ENCODE assay signal across 11 cellular contexts in genomic region chr18:22067109-22067508, GRCh38.
"Had no signal": no experiment of that assay in that cellular context is flagged by ENCODE, and none has a peak within 500 bp of the region (broad histone marks: within the 10 kb centered on the region; RNA-seq: fewer than 3 reads in every experiment).

No MANE protein-coding gene starts in this region.

- H3K4me3 ChIP-seq: GM23248, GM23338, HAP-1 had no signal

- H3K9ac ChIP-seq: GM23248 had no signal

- H2AFZ ChIP-seq: GM23248, GM23338 had no signal

- ATAC-seq: GM23338, HCT116 had no signal

- H3K36me3 ChIP-seq: HAP-1 had no signal

- H3K27ac ChIP-seq: GM23248 had no signal

- DNase-seq: GM23248, GOT3, H7, H9, HCEC 1CT, HFFc6 had no signal

- H3K4me2 ChIP-seq: GM23338 had no signal

- H3K9me3 ChIP-seq: HAP-1 had no signal

- H3K4me1 ChIP-seq: HAP-1 had no signal

- FAIRE-seq: H1, H54 had no signal
